Comparison of ENCODE assay signal across 9 cellular contexts in genomic region chrX:100512471-100512870, GRCh38.
DNase-seq lines count a peak whose midpoint lies in the region; ATAC-seq and TF ChIP-seq lines count a peak whose summit lies in the region.
"Had no signal": no experiment of that assay in that cellular context is flagged by ENCODE, and none has a peak within 500 bp of the region (broad histone marks: within the 10 kb centered on the region; RNA-seq: fewer than 3 reads in every experiment).

No MANE protein-coding gene starts in this region.

- H3K27me3 Mint-ChIP-seq in mesothelial cell of epicardium (ENCODE audit: low read depth): no peaks in the 10 kb centered on the region

- ATAC-seq in HG03135 (IDR thresholded peaks at IDR 0.05; ENCODE audit: unreplicated experiment): no peak

- BruUV-seq in mammary epithelial cell (replicated peaks; lab: Mats Ljungman, UMichigan): no TSS peak

- no peak overlapping the region for H3K9ac ChIP-seq in Karpas-422 (ENCODE audit: low read length)
- no peak overlapping the region for H3K9ac ChIP-seq in mammary epithelial cell (ENCODE audit: insufficient read depth, low read length)

- no peaks in the 10 kb centered on the region for H3K36me3 ChIP-seq in Karpas-422 (ENCODE audit: insufficient read depth, low read length)
- no peaks in the 10 kb centered on the region for H3K36me3 ChIP-seq in mammary epithelial cell (ENCODE audit: insufficient read depth, low read length)

- H3K9me3 Mint-ChIP-seq in mesothelial cell of epicardium: peaks cover 18% of the 10 kb centered on the region
- H3K9me3 Mint-ChIP-seq: CD8-positive, alpha-beta memory T cell had no signal

- no peak overlapping the region for H3K4me2 ChIP-seq in Karpas-422 (ENCODE audit: low read depth, low read length, poor library complexity, severe bottlenecking)
- no peak overlapping the region for H3K4me2 ChIP-seq in mammary epithelial cell (ENCODE audit: insufficient read depth, low read depth, low read length)

- H4K20me1 ChIP-seq in Karpas-422 (ENCODE audit: insufficient read depth, low read depth, low read length): no peaks in the 10 kb centered on the region
- H4K20me1 ChIP-seq in mammary epithelial cell (ENCODE audit: insufficient read depth, low read length): no peaks in the 10 kb centered on the region

- H3K4me1 Mint-ChIP-seq in mesothelial cell of epicardium: no peaks in the 10 kb centered on the region
- H3K4me1 Mint-ChIP-seq: CD8-positive, alpha-beta memory T cell had no signal

- H3K79me2 ChIP-seq in Karpas-422 (ENCODE audit: low read length) (no peaks in the 10 kb centered on the region), mammary epithelial cell (ENCODE audit: insufficient read depth, low read length) (no peaks in the 10 kb centered on the region)

- TF ChIP-seq CTCF in mammary epithelial cell (conservative IDR thresholded peaks at IDR 0.05 in 1 of 2, IDR thresholded peaks at IDR 0.05 in 1 of 2; ENCODE audit: extremely low read depth in 1 of 2, insufficient read depth in 1 of 2, low read depth in 1 of 2, low read length in 2 of 2) (peak; percentile 62 to 66), mesothelial cell of epicardium (IDR thresholded peaks at IDR 0.05; ENCODE audit: unreplicated experiment) (peak; percentile 68)

- H3K27me3 ChIP-seq in Karpas-422 (ENCODE audit: low read length) (no peaks in the 10 kb centered on the region), mammary epithelial cell (ENCODE audit: insufficient read depth, low read length) (no peaks in the 10 kb centered on the region)

- H3K36me3 Mint-ChIP-seq in mesothelial cell of epicardium: no peaks in the 10 kb centered on the region
- H3K36me3 Mint-ChIP-seq: CD8-positive, alpha-beta memory T cell had no signal

- 38% methylated on average over 1 of the region's 1 CpG for WGBS in mammary epithelial cell (ENCODE audit: low coverage, missing lambda C conversion rate)

- no peak overlapping the region for H3K4me3 ChIP-seq in Karpas-422 (ENCODE audit: low read length)
- H3K4me3 ChIP-seq in mammary epithelial cell (replicated peaks in 1 of 3; ENCODE audit: insufficient read depth in 1 of 3, low read depth in 2 of 3, low read length in 3 of 3): no peak overlapping the region

- dilution Hi-C loops in mammary epithelial cell (cut with HindIII; ENCODE audit: low sequenced_read_pairs): no loop called here

- in situ Hi-C loops in mammary epithelial cell (cut with MboI; ENCODE audit: low sequenced_read_pairs in 2 of 2): loop anchor here in 1 of 2 donors (25.0 kb wide), 1 partner anchor 250 kb away; no protein-coding TSS in a partner anchor

- H2AFZ ChIP-seq in Karpas-422 (ENCODE audit: low read length) (no peak overlapping the region), mammary epithelial cell (ENCODE audit: low read depth, low read length) (no peak overlapping the region)

- no peaks in the 10 kb centered on the region for H3K9me3 ChIP-seq in Karpas-422 (ENCODE audit: low read length)
- H3K9me3 ChIP-seq in mammary epithelial cell (replicated peaks; ENCODE audit: insufficient read depth, low read length): no peaks in the 10 kb centered on the region

- H3K4me1 ChIP-seq in Karpas-422 (ENCODE audit: low read length) (no peaks in the 10 kb centered on the region), mammary epithelial cell (ENCODE audit: insufficient read depth, low read length) (no peaks in the 10 kb centered on the region)

- CTCF ChIA-PET in mammary epithelial cell (lab: Charles Lee; ENCODE audit: low non-redundant PET): interaction anchor here (0.7 kb wide), 1 partner anchor 152 kb away, joined by 3 read pairs; no protein-coding TSS in a partner anchor

- no peak overlapping the region for H3K27ac Mint-ChIP-seq in mesothelial cell of epicardium
- H3K27ac Mint-ChIP-seq: CD8-positive, alpha-beta memory T cell had no signal

- no peak overlapping the region for H3K4me3 Mint-ChIP-seq in mesothelial cell of epicardium
- H3K4me3 Mint-ChIP-seq: CD8-positive, alpha-beta memory T cell had no signal

- peak in 2 of 3 experiments; percentile 4 to 47 for DNase-seq in NCI-H1417 (lab: John Stamatoyannopoulos, UW)
- no peak for DNase-seq in NCI-H1417 treated with DMSO at 0.1 percent for 48 hours (lab: John Stamatoyannopoulos, UW)
- DNase-seq in Karpas-422: peak; percentile 54
- peak; percentile 2 for DNase-seq in mammary epithelial cell
- DNase-seq in mesothelial cell of epicardium (ENCODE audit: low spot score in 2 of 2, unreplicated experiment in 2 of 2): no peak
- DNase-seq in DMS79 treated with DMSO at 0.1 percent for 48 hours (lab: John Stamatoyannopoulos, UW): no peak
- DNase-seq in activated gamma-delta T cell treated with Interleukin-2 at 50 U/mL for 16 hours: no peak

- intact Hi-C loops in mammary epithelial cell (cut with micrococcal nuclease): loop anchor here (1.0 to 5.0 kb wide), 3 partner anchors 124 to 256 kb away; partner anchors contain the start of gene TSPAN6

- H3K27ac ChIP-seq in Karpas-422 (ENCODE audit: low read length) (no peak overlapping the region), mammary epithelial cell (ENCODE audit: insufficient read depth, low read depth, low read length) (no peak overlapping the region)

- no peaks in the 10 kb centered on the region for H3K9me2 ChIP-seq in Karpas-422 (replicated peaks; ENCODE audit: insufficient read depth, low read length)

Comparison
In these comparisons a context has a peak if more than half of its experiments do, and no peak if none do; other contexts are left out.
1. DNase-seq: peak in NCI-H1417 (2 of 3), Karpas-422 (single experiment) and mammary epithelial cell (single experiment); none in NCI-H1417 treated with DMSO at 0.1 percent for 48 hours (single experiment), mesothelial cell of epicardium (0 of 2), DMS79 treated with DMSO at 0.1 percent for 48 hours (single experiment) and activated gamma-delta T cell treated with Interleukin-2 at 50 U/mL for 16 hours (single experiment).